Comparison of ENCODE assay signal across 8 cellular contexts in the genomic region with DNA sequence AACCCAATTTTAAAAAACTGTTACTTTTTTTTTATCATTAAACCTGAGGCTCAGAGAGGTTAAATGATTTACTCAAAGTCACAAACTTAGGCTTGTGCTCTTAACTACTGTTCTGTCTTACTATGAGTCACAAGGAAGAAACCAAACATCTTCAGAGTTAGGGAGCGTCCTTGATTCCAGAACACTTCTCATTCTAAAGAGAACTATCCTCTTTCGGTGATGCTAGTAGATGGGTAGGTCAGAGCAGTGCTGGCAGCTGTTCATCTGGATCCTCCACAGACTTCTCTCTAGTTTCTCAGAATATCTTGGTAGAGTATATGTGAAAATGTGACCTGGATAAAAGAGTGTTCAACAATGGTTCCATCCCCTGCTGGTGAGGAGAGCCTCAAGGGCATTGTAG. TPM values are rescaled to one million over a fixed set of nuclear protein-coding genes. Genes with fewer than 3 reads are reported as not detected.
A peak's percentile ranks its signal among the peaks of the same experiment; 100 is the strongest.
DNase-seq lines count a peak whose midpoint lies in the region; ATAC-seq and TF ChIP-seq lines count a peak whose summit lies in the region.

No MANE protein-coding gene starts in this region.

- H3K4me1 ChIP-seq in SK-N-SH (ENCODE audit: control insufficient read depth in 1 of 2, insufficient read depth in 2 of 2, low read depth in 1 of 2, low read length in 1 of 2) (peaks cover 28 to 39% of the 10 kb centered on the region in 2 experiments), ovary (ENCODE audit: insufficient read depth) (peaks cover 13% of the 10 kb centered on the region)

- no peaks in the 10 kb centered on the region for H3K9me3 ChIP-seq in SK-N-SH
- H3K9me3 ChIP-seq in ovary = no peaks in the 10 kb centered on the region

- no peaks in the 10 kb centered on the region for H3K9me2 ChIP-seq in SK-N-SH

- intact Hi-C loops in ovary (cut with DNase I) = no loop called here

- H3K27me3 ChIP-seq in SK-N-SH (ENCODE audit: insufficient read depth) (no peaks in the 10 kb centered on the region), ovary (no peaks in the 10 kb centered on the region)

- H3F3A ChIP-seq in SK-N-SH (replicated peaks; ENCODE audit: insufficient read depth) = peaks cover 33% of the 10 kb centered on the region

- TF ChIP-seq EP300 in SK-N-SH (IDR thresholded peaks at IDR 0.05; ENCODE audit: borderline replicate concordance in 1 of 2, low read depth in 1 of 2, low read length in 1 of 2) (no peak), ovary (IDR thresholded peaks at IDR 0.05) (no peak)

- no peak for TF ChIP-seq CTCF in SK-N-SH (IDR thresholded peaks at IDR 0.05)
- peak; percentile 32 for TF ChIP-seq CTCF in choroid plexus epithelial cell (conservative IDR thresholded peaks at IDR 0.05; ENCODE audit: low read depth, low read length)
- TF ChIP-seq CTCF in ovary (IDR thresholded peaks at IDR 0.05) = no peak

- H3K4me2 ChIP-seq in SK-N-SH = peak overlapping the region; percentile 72

- H3K9ac ChIP-seq in SK-N-SH = no peak overlapping the region

- no peak overlapping the region for H3K4me3 ChIP-seq in SK-N-SH (ENCODE audit: low read depth in 2 of 2, low read length in 1 of 2)
- no peak overlapping the region for H3K4me3 ChIP-seq in choroid plexus epithelial cell (ENCODE audit: low read depth, low read length)
- H3K4me3 ChIP-seq in ovary = peak overlapping the region; percentile 95

- CTCF ChIA-PET in SK-N-SH (lab: Yijun Ruan, JAX) = interaction anchor here (0.7 kb wide), 1 partner anchor 408 kb away, joined by 3 read pairs; no protein-coding TSS in a partner anchor

- DNase-seq in SK-N-SH (no peak), choroid plexus epithelial cell (ENCODE audit: low read depth) (peak; percentile 69), ovary (no peak), D341Med (ENCODE audit: low spot score) (no peak), SW 1271 (lab: John Stamatoyannopoulos, UW) (no peak)
- DNase-seq in activated CD8-positive, alpha-beta memory T cell treated with anti-CD3 and anti-CD28 coated beads for 24 hours = no peak

- H4K20me1 ChIP-seq in SK-N-SH (ENCODE audit: insufficient read depth) = peaks cover 35% of the 10 kb centered on the region

- ATAC-seq in SK-N-SH treated with all-trans-retinoic acid at 6 μM for 48 hours = no peak
- ATAC-seq in HG03469 (IDR thresholded peaks at IDR 0.05; ENCODE audit: unreplicated experiment) = peak; percentile 26

- 61% methylated on average over 2 of the region's 2 CpGs for WGBS in SK-N-SH (ENCODE audit: low lambda C conversion rate)
- 30 to 34% (median 34%) methylated on average over 2 of the region's 2 CpGs for WGBS in ovary, 3 donors

- POLR2A ChIA-PET in SK-N-SH (lab: Yijun Ruan, JAX) = no interaction called here

- TF ChIP-seq POLR2A in ovary (IDR thresholded peaks at IDR 0.05) = no peak

- H3K36me3 ChIP-seq in SK-N-SH (replicated peaks in 1 of 2; ENCODE audit: control insufficient read depth in 1 of 2, insufficient read depth in 2 of 2, low read length in 1 of 2) (peaks cover 0 to 23% of the 10 kb centered on the region in 2 experiments), ovary (no peaks in the 10 kb centered on the region)

- H3K27ac ChIP-seq in SK-N-SH (ENCODE audit: low read depth in 2 of 2, low read length in 1 of 2) (0 out of 4 replicates have a peak overlapping the region, but pooled peaks of 1 of the 2 experiments have one; percentile 0), ovary (no peak overlapping the region)

- no peak for TF ChIP-seq RAD21 in SK-N-SH (IDR thresholded peaks at IDR 0.05; ENCODE audit: low read length)

- peaks cover 82% of the 10 kb centered on the region for H3K79me2 ChIP-seq in SK-N-SH (ENCODE audit: insufficient read depth)

- no peak overlapping the region for H2AFZ ChIP-seq in SK-N-SH (ENCODE audit: low read depth)

TF ChIP-seq in SK-N-SH, 30 proteins besides CTCF, POLR2A, EP300 and RAD21 (continues in another document):
- TF ChIP-seq NRF1 (IDR thresholded peaks at IDR 0.05; ENCODE audit: low read depth, low read length) (no peak), SIN3A (IDR thresholded peaks at IDR 0.05; ENCODE audit: borderline replicate concordance, low read depth, low read length) (no peak), CHD2 (IDR thresholded peaks at IDR 0.05; ENCODE audit: low read length, partially characterized antibody) (no peak), RFX5 (IDR thresholded peaks at IDR 0.05; ENCODE audit: low read length) (no peak)
- TF ChIP-seq, protein P1, sequence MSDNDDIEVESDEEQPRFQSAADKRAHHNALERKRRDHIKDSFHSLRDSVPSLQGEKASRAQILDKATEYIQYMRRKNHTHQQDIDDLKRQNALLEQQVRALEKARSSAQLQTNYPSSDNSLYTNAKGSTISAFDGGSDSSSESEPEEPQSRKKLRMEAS (IDR thresholded peaks at IDR 0.05; ENCODE audit: low read depth) = no peak
- TF ChIP-seq, protein P2, sequence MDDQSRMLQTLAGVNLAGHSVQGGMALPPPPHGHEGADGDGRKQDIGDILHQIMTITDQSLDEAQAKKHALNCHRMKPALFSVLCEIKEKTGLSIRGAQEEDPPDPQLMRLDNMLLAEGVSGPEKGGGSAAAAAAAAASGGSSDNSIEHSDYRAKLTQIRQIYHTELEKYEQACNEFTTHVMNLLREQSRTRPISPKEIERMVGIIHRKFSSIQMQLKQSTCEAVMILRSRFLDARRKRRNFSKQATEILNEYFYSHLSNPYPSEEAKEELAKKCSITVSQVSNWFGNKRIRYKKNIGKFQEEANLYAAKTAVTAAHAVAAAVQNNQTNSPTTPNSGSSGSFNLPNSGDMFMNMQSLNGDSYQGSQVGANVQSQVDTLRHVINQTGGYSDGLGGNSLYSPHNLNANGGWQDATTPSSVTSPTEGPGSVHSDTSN (IDR thresholded peaks at IDR 0.05) = no peak

TF ChIP-seq in SK-N-SH treated with all-trans-retinoic acid at 6 μM for 48 hours, 23 proteins besides CTCF, POLR2A, EP300 and RAD21:
- no peak for TF ChIP-seq ZFP30 (CRISPR knock-in tag; IDR thresholded peaks at IDR 0.05)
- TF ChIP-seq, protein P3, sequence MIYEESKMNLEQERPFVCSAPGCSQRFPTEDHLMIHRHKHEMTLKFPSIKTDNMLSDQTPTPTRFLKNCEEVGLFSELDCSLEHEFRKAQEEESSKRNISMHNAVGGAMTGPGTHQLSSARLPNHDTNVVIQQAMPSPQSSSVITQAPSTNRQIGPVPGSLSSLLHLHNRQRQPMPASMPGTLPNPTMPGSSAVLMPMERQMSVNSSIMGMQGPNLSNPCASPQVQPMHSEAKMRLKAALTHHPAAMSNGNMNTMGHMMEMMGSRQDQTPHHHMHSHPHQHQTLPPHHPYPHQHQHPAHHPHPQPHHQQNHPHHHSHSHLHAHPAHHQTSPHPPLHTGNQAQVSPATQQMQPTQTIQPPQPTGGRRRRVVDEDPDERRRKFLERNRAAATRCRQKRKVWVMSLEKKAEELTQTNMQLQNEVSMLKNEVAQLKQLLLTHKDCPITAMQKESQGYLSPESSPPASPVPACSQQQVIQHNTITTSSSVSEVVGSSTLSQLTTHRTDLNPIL (CRISPR knock-in tag; IDR thresholded peaks at IDR 0.05; ENCODE audit: low read depth) = no peak
- TF ChIP-seq, protein P4, sequence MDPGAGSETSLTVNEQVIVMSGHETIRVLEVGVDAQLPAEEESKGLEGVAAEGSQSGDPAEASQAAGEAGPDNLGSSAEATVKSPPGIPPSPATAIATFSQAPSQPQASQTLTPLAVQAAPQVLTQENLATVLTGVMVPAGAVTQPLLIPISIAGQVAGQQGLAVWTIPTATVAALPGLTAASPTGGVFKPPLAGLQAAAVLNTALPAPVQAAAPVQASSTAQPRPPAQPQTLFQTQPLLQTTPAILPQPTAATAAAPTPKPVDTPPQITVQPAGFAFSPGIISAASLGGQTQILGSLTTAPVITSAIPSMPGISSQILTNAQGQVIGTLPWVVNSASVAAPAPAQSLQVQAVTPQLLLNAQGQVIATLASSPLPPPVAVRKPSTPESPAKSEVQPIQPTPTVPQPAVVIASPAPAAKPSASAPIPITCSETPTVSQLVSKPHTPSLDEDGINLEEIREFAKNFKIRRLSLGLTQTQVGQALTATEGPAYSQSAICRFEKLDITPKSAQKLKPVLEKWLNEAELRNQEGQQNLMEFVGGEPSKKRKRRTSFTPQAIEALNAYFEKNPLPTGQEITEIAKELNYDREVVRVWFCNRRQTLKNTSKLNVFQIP (CRISPR knock-in tag; IDR thresholded peaks at IDR 0.05; ENCODE audit: borderline replicate concordance, low read depth) = no peak
- TF ChIP-seq BACH2 (CRISPR knock-in tag; IDR thresholded peaks at IDR 0.05; ENCODE audit: borderline replicate concordance) = no peak
- no peak for TF ChIP-seq OSR1 (CRISPR knock-in tag; IDR thresholded peaks at IDR 0.05)
- TF ChIP-seq TOX (CRISPR knock-in tag; IDR thresholded peaks at IDR 0.05; ENCODE audit: borderline replicate concordance) = no peak
- no peak for TF ChIP-seq ISL1 (CRISPR knock-in tag; IDR thresholded peaks at IDR 0.05)
- TF ChIP-seq GLIS3 (CRISPR knock-in tag; IDR thresholded peaks at IDR 0.05) = no peak
- no peak for TF ChIP-seq ZNF565 (CRISPR knock-in tag; conservative IDR thresholded peaks at IDR 0.05; ENCODE audit: low read depth)

RNA-seq across cellular contexts. Expression of a gene that starts 3.3 kb away (rescaled TPM):
- polyA plus RNA-seq in SK-N-SH (2012; rRNA removed) (64.6 and 90.7 TPM in 2 replicates), ovary (100 to 1,000 TPM in 1 of 2 donors, 10 to 100 TPM in 1; 80.7 to 197 TPM)
- polyA plus RNA-seq in SK-N-SH (2012; cell fraction: cytosol; rRNA removed) = 101 and 122 TPM in 2 replicates
- 24.8 and 38.2 TPM in 2 replicates for polyA plus RNA-seq in SK-N-SH (2012; cell fraction: nucleus; rRNA removed)
- total RNA-seq in ovary = 100 to 1,000 TPM in 1 of 7 donors, 10 to 100 TPM in 6; 59.0 to 114 (median 77.4) TPM

RNA-seq across cellular contexts. Expression of a gene that starts 7.9 kb away (rescaled TPM):
- polyA plus RNA-seq in SK-N-SH (2012; rRNA removed) (43.0 and 62.0 TPM in 2 replicates), ovary (10 to 100 TPM; 34.7 to 42.9 TPM)
- 53.5 and 64.1 TPM in 2 replicates for polyA plus RNA-seq in SK-N-SH (2012; cell fraction: cytosol; rRNA removed)
- polyA plus RNA-seq in SK-N-SH (2012; cell fraction: nucleus; rRNA removed) = 50.1 and 92.6 TPM in 2 replicates
- total RNA-seq in ovary = 10 to 100 TPM; 43.7 to 54.9 (median 49.5) TPM

RNA-seq across cellular contexts. Expression of a gene that starts 34.4 kb away (rescaled TPM):
- not detected in 2 replicates for polyA plus RNA-seq in SK-N-SH (2012; rRNA removed)
- not detected in 2 replicates for polyA plus RNA-seq in SK-N-SH (2012; cell fraction: cytosol; rRNA removed)
- not detected in 2 replicates for polyA plus RNA-seq in SK-N-SH (2012; cell fraction: nucleus; rRNA removed)
- total RNA-seq in ovary = under 1 TPM in 1 of 7 donors, not detected in 6; 0.10 TPM
- polyA plus RNA-seq in ovary = under 1 TPM; 0.13 to 0.36 TPM

RNA-seq across cellular contexts. Expression of a gene that starts 35.9 kb away (rescaled TPM):
- 3.2 and 4.3 TPM in 2 replicates for polyA plus RNA-seq in SK-N-SH (2012; rRNA removed)
- 4.8 and 5.7 TPM in 2 replicates for polyA plus RNA-seq in SK-N-SH (2012; cell fraction: cytosol; rRNA removed)
- polyA plus RNA-seq in SK-N-SH (2012; cell fraction: nucleus; rRNA removed) = 5.4 and 9.2 TPM in 2 replicates
- total RNA-seq in ovary = 10 to 100 TPM; 24.1 to 36.4 (median 28.7) TPM
- polyA plus RNA-seq in ovary = 10 to 100 TPM; 10.7 to 14.2 TPM
